In genomic region chr5:127290946-127291763, GRCh38 we compare ENCODE assay signal across 12 cellular contexts. TPM values are rescaled to one million over a fixed set of nuclear protein-coding genes. Genes with fewer than 3 reads are reported as not detected.
DNase-seq lines count a peak whose midpoint lies in the region; ATAC-seq and TF ChIP-seq lines count a peak whose summit lies in the region.
"Had no signal": no experiment of that assay in that cellular context is flagged by ENCODE, and none has a peak within 500 bp of the region (broad histone marks: within the 10 kb centered on the region; RNA-seq: fewer than 3 reads in every experiment).

No MANE protein-coding gene starts in this region.

- H3K9me3 Mint-ChIP-seq in HFFc6, result no peaks in the 10 kb centered on the region

- H3K4me1 Mint-ChIP-seq in HFFc6 (ENCODE audit: low read depth), result peaks cover 12% of the 10 kb centered on the region

- peaks cover 35% of the 10 kb centered on the region for H3K27me3 Mint-ChIP-seq in HFFc6 (ENCODE audit: insufficient read depth)

- no peak overlapping the region for H3K27ac Mint-ChIP-seq in HFFc6

- 29 to 33% methylated on average over 30 of the region's 30 CpGs for WGBS in lower leg skin, 2 donors

- H3K4me3 ChIP-seq in cardiac fibroblast (replicated peaks in 1 of 2; ENCODE audit: low read depth in 2 of 2, low read length in 2 of 2), result peak overlapping the region; percentile 43 to 44
- H3K4me3 ChIP-seq in skeletal muscle cell (ENCODE audit: low read depth, low read length), result peak overlapping the region; percentile 61
- no peak overlapping the region for H3K4me3 ChIP-seq in lower leg skin (ENCODE audit: low read depth, poor library complexity, severe bottlenecking)

- H3K4me3 Mint-ChIP-seq in HFFc6, result peak overlapping the region; percentile 44

- ATAC-seq in HG03139 (IDR thresholded peaks at IDR 0.05; ENCODE audit: unreplicated experiment), result no peak
- ATAC-seq: gastroesophageal sphincter had no signal

- DNase-seq in HFFc6 (no peak), cardiac fibroblast (ENCODE audit: low read depth in 2 of 2) (peak in 1 of 2 donors; percentile 10), skeletal muscle cell (ENCODE audit: low read depth) (no peak), kidney glomerular epithelial cell (lab: John Stamatoyannopoulos, UW) (no peak), lower leg skin (ENCODE audit: low spot score in 2 of 2) (no peak)
- DNase-seq in activated effector memory CD4-positive, alpha-beta T cell treated with anti-CD3 and anti-CD28 coated beads, Interleukin-2, amount 50 U/mL, for 16 hours, result no peak
- DNase-seq: activated gamma-delta T cell treated with Interleukin-2 at 50 U/mL for 16 hours, DMS79, T1000 had no signal

- TF ChIP-seq CTCF in HFFc6 (IDR thresholded peaks at IDR 0.05) (no peak), cardiac fibroblast (IDR thresholded peaks at IDR 0.05; ENCODE audit: low read depth, low read length) (no peak), lower leg skin (IDR thresholded peaks at IDR 0.05) (no peak)

- H3K27me3 ChIP-seq in layer of hippocampus (ENCODE audit: control insufficient read depth, insufficient read depth, low read length), result no peaks in the 10 kb centered on the region

- intact Hi-C loops in lower leg skin (cut with DNase I; ENCODE audit: low total_unique reads), result no loop called here

- H3K27ac ChIP-seq in layer of hippocampus (ENCODE audit: low read depth, low read length), result peak overlapping the region; percentile 93

- TF ChIP-seq POLR2A in lower leg skin (IDR thresholded peaks at IDR 0.05), result no peak

- H3K36me3 Mint-ChIP-seq in HFFc6 (ENCODE audit: low read depth), result no peaks in the 10 kb centered on the region

RNA-seq across cellular contexts. Expression of gene MEGF10, which starts 0.6 kb away (rescaled TPM):
- total RNA-seq in HFFc6 (2021; fragmentation: NEBNext Ultra II Directional; extraction: Animal tissue kit (Norgen Biotek cat#: 25700)), result not detected
- total RNA-seq in lower leg skin, result 1 to 10 TPM in 3 of 4 donors, under 1 TPM in 1; 0.57 to 6.0 (median 4.3) TPM
